In the genomic region with DNA sequence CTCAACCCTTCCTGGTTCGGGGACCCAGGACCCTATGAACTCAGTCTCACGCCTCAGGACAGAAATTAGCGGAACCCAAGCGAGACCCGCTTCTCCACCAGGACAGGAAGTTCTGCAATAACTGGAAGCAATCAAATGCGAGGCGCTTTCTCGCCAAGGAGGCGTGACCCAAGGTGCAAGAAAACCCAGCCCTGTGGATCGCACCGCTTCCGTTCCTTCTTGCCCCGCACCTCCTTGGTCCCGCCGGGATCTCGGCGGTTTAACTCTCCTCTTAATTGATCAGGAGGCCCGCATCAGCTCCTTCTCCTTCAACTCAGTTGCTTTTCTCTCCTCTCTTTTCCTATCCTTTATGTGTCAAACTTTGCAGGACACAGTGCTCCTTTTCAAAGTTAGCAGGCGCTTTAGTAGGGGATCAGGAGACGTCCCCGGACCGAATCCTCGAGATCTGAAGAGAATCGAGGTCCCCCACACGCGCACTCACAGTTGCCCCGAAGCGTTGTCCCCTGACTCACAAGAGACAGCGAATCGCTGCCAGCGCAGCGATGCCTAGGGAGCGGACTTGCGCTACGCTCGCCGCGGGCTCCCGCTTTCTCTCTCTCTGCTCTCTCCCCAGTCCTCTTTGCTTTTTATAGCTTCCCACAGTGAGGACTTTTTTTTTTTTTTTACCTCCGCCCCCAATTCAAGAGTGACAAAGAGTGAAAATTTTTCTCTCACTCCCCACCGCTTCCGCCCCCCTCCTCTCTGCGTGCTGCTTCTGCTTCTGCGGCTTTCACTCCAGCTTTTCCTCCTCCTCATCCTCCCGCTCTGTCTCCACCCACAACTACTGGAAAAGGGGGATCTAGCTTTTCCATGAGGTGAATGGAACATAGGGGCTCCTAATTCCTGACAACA, we compare ENCODE assay signal across 8 cellular contexts.
A peak's percentile ranks its signal among the peaks of the same experiment; 100 is the strongest.
DNase-seq lines count a peak whose midpoint lies in the region; ATAC-seq lines count a peak whose summit lies in the region.

A gene with protein sequence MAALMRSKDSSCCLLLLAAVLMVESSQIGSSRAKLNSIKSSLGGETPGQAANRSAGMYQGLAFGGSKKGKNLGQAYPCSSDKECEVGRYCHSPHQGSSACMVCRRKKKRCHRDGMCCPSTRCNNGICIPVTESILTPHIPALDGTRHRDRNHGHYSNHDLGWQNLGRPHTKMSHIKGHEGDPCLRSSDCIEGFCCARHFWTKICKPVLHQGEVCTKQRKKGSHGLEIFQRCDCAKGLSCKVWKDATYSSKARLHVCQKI (minus strand): TSS at position 603 of the 891 bp plus-strand sequence. CDS start 722 bp downstream, outside the sequence.

- H3K4me1 ChIP-seq in ES-I3 (ENCODE audit: insufficient read depth, low read length) = 0 out of 2 replicates have a peak, but pooled peaks cover 6% of the 10 kb centered on the region

- no peak for ATAC-seq in stimulated activated memory B cell treated with anti-CD40 and anti-IgM and Interleukin-4, amounts not matched to agents 10 μg/mL and 1 μg/mL and 100 μg/mL, for 72 hours
- ATAC-seq in HG03457 (IDR thresholded peaks at IDR 0.05; ENCODE audit: unreplicated experiment) = no peak
- no peak for ATAC-seq in GM19452 (IDR thresholded peaks at IDR 0.05; ENCODE audit: unreplicated experiment)
- ATAC-seq in GM21528 (IDR thresholded peaks at IDR 0.05; ENCODE audit: low FRiP score, unreplicated experiment) = no peak

- no peak within 1 kb of the TSS for H3K27ac Mint-ChIP-seq in stimulated activated memory B cell treated with anti-CD40 and anti-IgM and Interleukin-4, amounts not matched to agents 10 μg/mL and 1 μg/mL and 100 μg/mL, for 72 hours

- no peaks in the 10 kb centered on the region for H3K36me3 ChIP-seq in ES-I3 (ENCODE audit: insufficient read depth, low read length)

- H3K27me3 Mint-ChIP-seq in stimulated activated memory B cell treated with anti-CD40 and anti-IgM and Interleukin-4, amounts not matched to agents 10 μg/mL and 1 μg/mL and 100 μg/mL, for 72 hours = peaks cover 61% of the 10 kb centered on the region

- H3K4me1 Mint-ChIP-seq in stimulated activated memory B cell treated with anti-CD40 and anti-IgM and Interleukin-4, amounts not matched to agents 10 μg/mL and 1 μg/mL and 100 μg/mL, for 72 hours = peaks cover 28% of the 10 kb centered on the region

- DNase-seq in Kasumi-1 (lab: John Stamatoyannopoulos, UW) (peak; percentile 30 to 44), astrocyte of the hippocampus (ENCODE audit: low read depth, low spot score) (peak; percentile 54), islet precursor cell (peak; percentile 59)

- no peaks in the 10 kb centered on the region; the same call in 1 of the 2 replicates for H3K9me3 ChIP-seq in ES-I3 (ENCODE audit: control insufficient read depth, insufficient read depth, low read length)

- H3K4me3 Mint-ChIP-seq in stimulated activated memory B cell treated with anti-CD40 and anti-IgM and Interleukin-4, amounts not matched to agents 10 μg/mL and 1 μg/mL and 100 μg/mL, for 72 hours = peak within 1 kb of the TSS; percentile 39

- H3K9ac ChIP-seq in ES-I3 (ENCODE audit: low read depth, low read length) = peak within 1 kb of the TSS; percentile 66; the same call in 1 of the 2 replicates

- H3K36me3 Mint-ChIP-seq in stimulated activated memory B cell treated with anti-CD40 and anti-IgM and Interleukin-4, amounts not matched to agents 10 μg/mL and 1 μg/mL and 100 μg/mL, for 72 hours = no peaks in the 10 kb centered on the region

- H3K9me3 Mint-ChIP-seq in stimulated activated memory B cell treated with anti-CD40 and anti-IgM and Interleukin-4, amounts not matched to agents 10 μg/mL and 1 μg/mL and 100 μg/mL, for 72 hours = no peaks in the 10 kb centered on the region
